ENCODE assay signal across 17 cellular contexts in genomic region chr14:47596860-47597259, GRCh38.
A peak's percentile ranks its signal among the peaks of the same experiment; 100 is the strongest.
DNase-seq lines count a peak whose midpoint lies in the region; ATAC-seq and TF ChIP-seq lines count a peak whose summit lies in the region.
"Had no signal": no experiment of that assay in that cellular context is flagged by ENCODE, and none has a peak within 500 bp of the region (broad histone marks: within the 10 kb centered on the region; RNA-seq: fewer than 3 reads in every experiment).

No MANE protein-coding gene starts in this region.

- H3K4me1 ChIP-seq in KMS-11 (ENCODE audit: low read depth, poor library complexity, severe bottlenecking) (peaks cover 13% of the 10 kb centered on the region), neuronal stem cell (ENCODE audit: control insufficient read depth in 2 of 2, insufficient read depth in 1 of 2, low read depth in 1 of 2, low read length in 2 of 2) (peaks cover 0 to 10% of the 10 kb centered on the region in 2 donors), endodermal cell (ENCODE audit: control insufficient read depth, insufficient read depth, low read length) (no peaks in the 10 kb centered on the region)

- no CpG with 5 or more reads among the region's 2 CpGs for WGBS in neuronal stem cell (ENCODE audit: extremely low coverage in 2 of 2, insufficient read length in 2 of 2, insufficient replicate concordance in 1 of 2), 2 donors
- 100% methylated on average over 1 of the region's 2 CpGs; no CpG with 5 or more reads in 1 of the 2 experiments for WGBS in endodermal cell (ENCODE audit: insufficient coverage in 1 of 2, insufficient read length in 1 of 2), 2 experiments

- H3K4me3 Mint-ChIP-seq in endodermal cell (no peak overlapping the region), Calu3 (ENCODE audit: low read depth, unreplicated experiment) (no peak overlapping the region)
- H3K4me3 Mint-ChIP-seq: T-helper 17 cell had no signal

- H2BK15ac ChIP-seq in neuronal stem cell (ENCODE audit: low read length): no peak overlapping the region

- H3K14ac ChIP-seq in neuronal stem cell (ENCODE audit: low read length): no peak overlapping the region

- DNase-seq in neuronal stem cell (ENCODE audit: low spot score) (no peak), AG08396 (ENCODE audit: low spot score) (no peak), endodermal cell (no peak), Calu3 (no peak)
- DNase-seq: MV-4-11; NCI-H1417; NCI-H187 treated with DMSO at 0.1 percent for 48 hours; NCI-H446; NCI-H69; NK-92 treated with Interleukin-12 subunit alpha and Interleukin-12 subunit beta, amount 100 ng/mL, for 24 hours; T-helper 17 cell had no signal

- H3K4me1 Mint-ChIP-seq in endodermal cell: no peaks in the 10 kb centered on the region
- no peaks in the 10 kb centered on the region for H3K4me1 Mint-ChIP-seq in Calu3 (ENCODE audit: low read depth, unreplicated experiment)
- H3K4me1 Mint-ChIP-seq: T-helper 17 cell had no signal

- H4K91ac ChIP-seq in neuronal stem cell (ENCODE audit: low read depth, low read length, poor library complexity): no peak overlapping the region

- H3K4ac ChIP-seq in neuronal stem cell (ENCODE audit: low read length): no peak overlapping the region

- H3K9me3 ChIP-seq in neuronal stem cell (replicated peaks in 1 of 2; ENCODE audit: control insufficient read depth in 2 of 2, insufficient read depth in 1 of 2, low read depth in 1 of 2, low read length in 2 of 2) (peaks cover 0 to 4% of the 10 kb centered on the region in 2 donors), endodermal cell (ENCODE audit: control insufficient read depth, low read length) (no peaks in the 10 kb centered on the region)

- TF ChIP-seq CTCF in KMS-11 (conservative IDR thresholded peaks at IDR 0.05; ENCODE audit: low read depth, low read length): no peak
- no peak for TF ChIP-seq CTCF in endodermal cell (conservative IDR thresholded peaks at IDR 0.05)
- no peak for TF ChIP-seq CTCF in Calu3 (IDR thresholded peaks at IDR 0.05; ENCODE audit: unreplicated experiment)

- no peak overlapping the region for H2BK120ac ChIP-seq in neuronal stem cell (ENCODE audit: low read depth, low read length)

- H3K79me1 ChIP-seq in neuronal stem cell (ENCODE audit: low read depth, low read length): no peaks in the 10 kb centered on the region

- H3K23ac ChIP-seq in neuronal stem cell (ENCODE audit: low read depth, low read length, poor library complexity): no peak overlapping the region

- no TSS peak for BruUV-seq in Calu3 (replicated peaks; lab: Mats Ljungman, UMichigan)

- H3K27ac ChIP-seq in KMS-11: no peak overlapping the region
- H3K27ac ChIP-seq in neuronal stem cell (replicated peaks; ENCODE audit: low read length): no peak overlapping the region
- no peak overlapping the region for H3K27ac ChIP-seq in endodermal cell (ENCODE audit: low read depth, low read length)
- H3K27ac ChIP-seq: C4-2B, RWPE1 had no signal

- H3K27ac Mint-ChIP-seq in endodermal cell: no peak overlapping the region
- no peak overlapping the region for H3K27ac Mint-ChIP-seq in Calu3 (ENCODE audit: unreplicated experiment)
- H3K27ac Mint-ChIP-seq: T-helper 17 cell had no signal

- H3K27me3 ChIP-seq in KMS-11 (ENCODE audit: insufficient read depth, low read depth) (no peaks in the 10 kb centered on the region), neuronal stem cell (ENCODE audit: control insufficient read depth in 3 of 3, insufficient read depth in 3 of 3, low read depth in 1 of 3, low read length in 3 of 3) (no peaks in the 10 kb centered on the region), endodermal cell (ENCODE audit: control insufficient read depth, insufficient read depth, low read length, poor library complexity, severe bottlenecking) (peaks cover 21% of the 10 kb centered on the region)

- no peaks in the 10 kb centered on the region for H3K36me3 Mint-ChIP-seq in endodermal cell (ENCODE audit: low read depth)
- no peaks in the 10 kb centered on the region for H3K36me3 Mint-ChIP-seq in Calu3 (ENCODE audit: insufficient read depth, unreplicated experiment)

- no peak overlapping the region for H3K18ac ChIP-seq in neuronal stem cell (ENCODE audit: low read length)

- peaks cover 13% of the 10 kb centered on the region for H3K27me3 Mint-ChIP-seq in endodermal cell (ENCODE audit: insufficient read depth)
- H3K27me3 Mint-ChIP-seq in Calu3 (ENCODE audit: unreplicated experiment): no peaks in the 10 kb centered on the region
- H3K27me3 Mint-ChIP-seq: T-helper 17 cell had no signal

- H3K9ac ChIP-seq in KMS-11 (no peak overlapping the region), neuronal stem cell (ENCODE audit: low read depth, low read length, poor library complexity) (no peak overlapping the region), endodermal cell (ENCODE audit: extremely low read depth, low read length, poor library complexity, severe bottlenecking) (no peak overlapping the region)

- H4K8ac ChIP-seq in neuronal stem cell (ENCODE audit: low read depth, low read length): no peak overlapping the region

- ATAC-seq in GM18868 (IDR thresholded peaks at IDR 0.05; ENCODE audit: unreplicated experiment) (peak; percentile 46), GM21717 (IDR thresholded peaks at IDR 0.05; ENCODE audit: unreplicated experiment) (peak; percentile 39), HG02981 (IDR thresholded peaks at IDR 0.05; ENCODE audit: unreplicated experiment) (peak; percentile 56)
- ATAC-seq: T-helper 17 cell had no signal

- H2AFZ ChIP-seq in KMS-11 (ENCODE audit: low read depth) (no peak overlapping the region), neuronal stem cell (ENCODE audit: low read length) (no peak overlapping the region)

- H2AK5ac ChIP-seq in neuronal stem cell (ENCODE audit: low read depth, low read length): no peak overlapping the region

- no peaks in the 10 kb centered on the region for H3K36me3 ChIP-seq in KMS-11 (ENCODE audit: insufficient read depth)
- H3K36me3 ChIP-seq in neuronal stem cell (replicated peaks in 1 of 2; ENCODE audit: control insufficient read depth in 2 of 2, insufficient read depth in 2 of 2, low read length in 2 of 2): no peaks in the 10 kb centered on the region
- no peaks in the 10 kb centered on the region for H3K36me3 ChIP-seq in endodermal cell (ENCODE audit: control insufficient read depth, insufficient read depth, low read length)

- CTCF ChIA-PET in Calu3 (lab: Charles Lee): no interaction called here

- no peak overlapping the region for H2BK12ac ChIP-seq in neuronal stem cell (ENCODE audit: low read length)

- peak overlapping the region; percentile 13; the same call in 1 of the 2 replicates for H3K4me2 ChIP-seq in KMS-11
- no peak overlapping the region for H3K4me2 ChIP-seq in neuronal stem cell (ENCODE audit: insufficient read depth, low read length, poor library complexity, severe bottlenecking)

- no peaks in the 10 kb centered on the region for H4K20me1 ChIP-seq in KMS-11 (ENCODE audit: insufficient read depth)

- H2BK5ac ChIP-seq in neuronal stem cell (ENCODE audit: low read length): no peak overlapping the region

- no peaks in the 10 kb centered on the region for H3K79me2 ChIP-seq in KMS-11 (ENCODE audit: insufficient read depth, low read depth)

- intact Hi-C loops in Calu3 (cut with micrococcal nuclease; ENCODE audit: unreplicated experiment): no loop called here

- peaks cover 12% of the 10 kb centered on the region for H3K9me3 Mint-ChIP-seq in endodermal cell
- H3K9me3 Mint-ChIP-seq in Calu3 (ENCODE audit: low read depth, unreplicated experiment): peaks cover 4% of the 10 kb centered on the region

- H3K4me3 ChIP-seq in KMS-11 (IDR thresholded peaks at IDR 0.05; ENCODE audit: insufficient read depth, low read depth, low read length): no peak overlapping the region
- H3K4me3 ChIP-seq in neuronal stem cell (ENCODE audit: low read length in 2 of 2): no peak overlapping the region
- H3K4me3 ChIP-seq in endodermal cell (ENCODE audit: low read length): no peak overlapping the region
